Comparison of ENCODE assay signal across 12 cellular contexts in genomic region chr18:57792741-57793629, GRCh38. TPM values are rescaled to one million over a fixed set of nuclear protein-coding genes. Genes with fewer than 3 reads are reported as not detected.
DNase-seq lines count a peak whose midpoint lies in the region; ATAC-seq and TF ChIP-seq lines count a peak whose summit lies in the region.
"Had no signal": no experiment of that assay in that cellular context is flagged by ENCODE, and none has a peak within 500 bp of the region (broad histone marks: within the 10 kb centered on the region; RNA-seq: fewer than 3 reads in every experiment).

No MANE protein-coding gene starts in this region.

- DNase-seq in HAP-1 (ENCODE audit: low spot score in 2 of 2) (peak; percentile 15 to 39), chondrocyte (ENCODE audit: low spot score) (no peak), left colon (no peak), spleen (no peak), CD1c-positive myeloid dendritic cell (ENCODE audit: extremely low spot score) (no peak), COR-L47 (lab: John Stamatoyannopoulos, UW) (no peak)
- no peak for DNase-seq in activated CD4-positive, alpha-beta memory T cell treated with anti-CD3 and anti-CD28 coated beads for 36 hours
- DNase-seq in activated effector memory CD4-positive, alpha-beta T cell treated with anti-CD3 and anti-CD28 coated beads, Interleukin-2, amount 50 U/mL, for 16 hours, result no peak
- DNase-seq: activated T-cell treated with anti-CD3 and anti-CD28 coated beads, Interleukin-2, amount 50 U/mL, for 4 hours; CD4-positive, alpha-beta memory T cell; NCI-H1092 treated with DMSO at 0.1 percent for 48 hours had no signal

- H3K27ac ChIP-seq in spleen, result peak overlapping the region; percentile 22 to 62 (median 44)

- H3K4me3 Mint-ChIP-seq in chondrocyte (ENCODE audit: unreplicated experiment), result peak overlapping the region; percentile 63
- no peak overlapping the region for H3K4me3 Mint-ChIP-seq in activated CD4-positive, alpha-beta memory T cell treated with anti-CD3 and anti-CD28 coated beads for 36 hours
- H3K4me3 Mint-ChIP-seq: activated T-cell treated with anti-CD3 and anti-CD28 coated beads, Interleukin-2, amount 50 U/mL, for 4 hours; CD4-positive, alpha-beta memory T cell; dendritic cell treated with granulocyte-macrophage colony-stimulating factor and Interleukin-4, amounts not matched to agents 40 ng/mL and 50 ng/mL, for 4 days had no signal

- WGBS in spleen, 5 donors, result 33 to 56% (median 43%) methylated on average over 10 of the region's 10 CpGs

- no peaks in the 10 kb centered on the region for H3K9me3 ChIP-seq in HAP-1
- peaks cover 0 to 6% (median 2%) of the 10 kb centered on the region in 8 donors for H3K9me3 ChIP-seq in spleen

- no peak overlapping the region for H3K4me3 ChIP-seq in HAP-1
- H3K4me3 ChIP-seq in spleen, result peak overlapping the region in 1 of 8 donors; percentile 6

- H3K27me3 Mint-ChIP-seq in chondrocyte (ENCODE audit: low read depth), result no peaks in the 10 kb centered on the region
- peaks cover 16% of the 10 kb centered on the region for H3K27me3 Mint-ChIP-seq in activated CD4-positive, alpha-beta memory T cell treated with anti-CD3 and anti-CD28 coated beads for 36 hours

- peak; percentile 8 for ATAC-seq in left colon
- ATAC-seq: activated T-cell treated with anti-CD3 and anti-CD28 coated beads, Interleukin-2, amount 50 U/mL, for 4 hours had no signal

- H3K27ac Mint-ChIP-seq in chondrocyte (ENCODE audit: unreplicated experiment), result peak overlapping the region; percentile 88
- H3K27ac Mint-ChIP-seq in activated CD4-positive, alpha-beta memory T cell treated with anti-CD3 and anti-CD28 coated beads for 36 hours, result no peak overlapping the region
- H3K27ac Mint-ChIP-seq: CD4-positive, alpha-beta memory T cell; dendritic cell treated with granulocyte-macrophage colony-stimulating factor and Interleukin-4, amounts not matched to agents 40 ng/mL and 50 ng/mL, for 4 days had no signal

- H3K27me3 ChIP-seq in HAP-1 (ENCODE audit: low read depth), result no peaks in the 10 kb centered on the region
- H3K27me3 ChIP-seq in spleen (replicated peaks in 1 of 7), result peaks cover 0 to under 1% (median 0%) of the 10 kb centered on the region in 7 donors

- H3K36me3 Mint-ChIP-seq in chondrocyte (ENCODE audit: low read depth), result peaks cover 3% of the 10 kb centered on the region
- H3K36me3 Mint-ChIP-seq in activated CD4-positive, alpha-beta memory T cell treated with anti-CD3 and anti-CD28 coated beads for 36 hours, result no peaks in the 10 kb centered on the region

- in situ Hi-C loops in HAP-1 (cut with MboI; ENCODE audit: low sequenced_read_pairs), result no loop called here

- no peak for TF ChIP-seq CTCF in chondrocyte (IDR thresholded peaks at IDR 0.05)
- no peak for TF ChIP-seq CTCF in spleen (IDR thresholded peaks at IDR 0.05 in 8 of 11, conservative IDR thresholded peaks at IDR 0.05 in 3 of 11)

- H3K4me1 ChIP-seq in HAP-1 (peaks cover 17% of the 10 kb centered on the region), spleen (peaks cover 0 to 40% (median 13%) of the 10 kb centered on the region in 6 donors)

- intact Hi-C loops in left colon (cut with DNase I, micrococcal nuclease) (no loop called here), spleen (cut with DNase I; ENCODE audit: low total_unique reads) (no loop called here)
- intact Hi-C loops in activated CD4-positive, alpha-beta memory T cell treated with anti-CD3 and anti-CD28 coated beads for 36 hours (cut with micrococcal nuclease), result no loop called here

- POLR2A ChIA-PET in activated CD4-positive, alpha-beta memory T cell treated with anti-CD3 and anti-CD28 coated beads for 36 hours (lab: Charles Lee), result no interaction called here

- H3K9me3 Mint-ChIP-seq in chondrocyte (ENCODE audit: low read depth), result no peaks in the 10 kb centered on the region
- peaks cover 7% of the 10 kb centered on the region for H3K9me3 Mint-ChIP-seq in activated CD4-positive, alpha-beta memory T cell treated with anti-CD3 and anti-CD28 coated beads for 36 hours
- H3K9me3 Mint-ChIP-seq: dendritic cell treated with granulocyte-macrophage colony-stimulating factor and Interleukin-4, amounts not matched to agents 40 ng/mL and 50 ng/mL, for 4 days had no signal

- TF ChIP-seq POLR2A in spleen (IDR thresholded peaks at IDR 0.05), result no peak

- CTCF ChIA-PET in activated CD4-positive, alpha-beta memory T cell treated with anti-CD3 and anti-CD28 coated beads for 36 hours (lab: Charles Lee), result no interaction called here

- H3K4me1 Mint-ChIP-seq in chondrocyte (ENCODE audit: low read depth), result peaks cover 78% of the 10 kb centered on the region
- H3K4me1 Mint-ChIP-seq in activated CD4-positive, alpha-beta memory T cell treated with anti-CD3 and anti-CD28 coated beads for 36 hours (ENCODE audit: low read depth), result no peaks in the 10 kb centered on the region
- H3K4me1 Mint-ChIP-seq: CD4-positive, alpha-beta memory T cell had no signal

- H3K36me3 ChIP-seq in HAP-1 (replicated peaks), result no peaks in the 10 kb centered on the region
- H3K36me3 ChIP-seq in spleen, result no peaks in the 10 kb centered on the region

RNA-seq across cellular contexts. Expression of gene ATP8B1, which starts 10.1 kb away (rescaled TPM):
- total RNA-seq in chondrocyte (28.1 to 38.3 TPM (median 35.4 TPM) in 3 replicates), left colon (100 to 1,000 TPM; 248 to 387 TPM), spleen (10 to 100 TPM in 6 of 7 donors, 1 to 10 TPM in 1; 5.1 to 22.0 (median 14.5) TPM)
- 1 to 10 TPM; 1.0 to 2.1 (median 1.5) TPM for polyA plus RNA-seq in spleen
- not detected for total RNA-seq in activated CD4-positive, alpha-beta memory T cell treated with anti-CD3 and anti-CD28 coated beads for 36 hours
- total RNA-seq: CD4-positive, alpha-beta memory T cell had no signal

Comparison
In these comparisons a context has a peak if more than half of its experiments do, and no peak if none do; other contexts are left out.
1. DNase-seq: peak in HAP-1 (2 of 2); none in chondrocyte (single experiment), left colon (0 of 2), spleen (single experiment), CD1c-positive myeloid dendritic cell (single experiment), COR-L47 (single experiment), activated CD4-positive, alpha-beta memory T cell treated with anti-CD3 and anti-CD28 coated beads for 36 hours (single experiment) and activated effector memory CD4-positive, alpha-beta T cell treated with anti-CD3 and anti-CD28 coated beads, Interleukin-2, amount 50 U/mL, for 16 hours (single experiment).
2. RNA of gene ATP8B1, which starts 10.1 kb away (total RNA-seq): 248 to 387 TPM in left colon, 28.1 to 38.3 TPM in chondrocyte and 5.1 to 22.0 TPM in spleen; not detected in activated CD4-positive, alpha-beta memory T cell treated with anti-CD3 and anti-CD28 coated beads for 36 hours; every median in the first group is over 4 times any median in the second.